8 cellular contexts compared by ENCODE assay signal in genomic region chr12:94676011-94676709, GRCh38. TPM values are rescaled to one million over a fixed set of nuclear protein-coding genes. Genes with fewer than 3 reads are reported as not detected.
DNase-seq lines count a peak whose midpoint lies in the region; ATAC-seq and TF ChIP-seq lines count a peak whose summit lies in the region.

No MANE protein-coding gene starts in this region.

- 40% methylated on average over 10 of the region's 10 CpGs for WGBS in right lobe of liver (ENCODE audit: insufficient coverage, low coverage, low lambda C conversion rate, missing lambda C conversion rate)

- TF ChIP-seq CTCF in right lobe of liver (IDR thresholded peaks at IDR 0.05) (no peak), A673 (conservative IDR thresholded peaks at IDR 0.05; ENCODE audit: low read depth, low read length) (no peak)

- H3K4me1 Mint-ChIP-seq in T-helper 1 cell treated with Interleukin-12 subunit alpha and Interleukin-12 subunit beta and Interleukin-4 antibody, amounts not matched to agents 30 μg/mL and 1 μg/mL, for 36 hours (ENCODE audit: low read depth), result peaks cover 9% of the 10 kb centered on the region

- H3K36me3 ChIP-seq in right lobe of liver, result no peaks in the 10 kb centered on the region
- H3K36me3 ChIP-seq in A673 (ENCODE audit: insufficient read depth, low read length, poor library complexity, severe bottlenecking), result no peaks in the 10 kb centered on the region

- H3K9me3 ChIP-seq in right lobe of liver, result no peaks in the 10 kb centered on the region
- no peaks in the 10 kb centered on the region for H3K9me3 ChIP-seq in A673 (ENCODE audit: low read depth, low read length, poor library complexity, severe bottlenecking)

- H3K4me1 ChIP-seq in right lobe of liver (no peaks in the 10 kb centered on the region), A673 (ENCODE audit: insufficient read depth, low read length, poor library complexity, severe bottlenecking) (no peaks in the 10 kb centered on the region)

- CTCF ChIA-PET in A673 (lab: Charles Lee), result no interaction called here

- TF ChIP-seq POLR2A in right lobe of liver (IDR thresholded peaks at IDR 0.05), result no peak

- H3K27me3 ChIP-seq in right lobe of liver (no peaks in the 10 kb centered on the region), A673 (replicated peaks; ENCODE audit: insufficient read depth, low read depth, low read length, poor library complexity) (peaks cover 5% of the 10 kb centered on the region)

- intact Hi-C loops in right lobe of liver (cut with DNase I), result no loop called here
- intact Hi-C loops in A673 (cut with micrococcal nuclease; ENCODE audit: unreplicated experiment), result no loop called here

- H3K4me3 ChIP-seq in right lobe of liver, result no peak overlapping the region
- no peak overlapping the region for H3K4me3 ChIP-seq in A673 (ENCODE audit: low read depth, low read length, poor library complexity, severe bottlenecking)

- H3K4me3 Mint-ChIP-seq in T-helper 1 cell treated with Interleukin-12 subunit alpha and Interleukin-12 subunit beta and Interleukin-4 antibody, amounts not matched to agents 30 μg/mL and 1 μg/mL, for 36 hours, result peak overlapping the region; percentile 8

- DNase-seq in right lobe of liver (peak; percentile 47 to 63 (median 58)), NCI-H1105 treated with DMSO at 0.1 percent for 48 hours (lab: John Stamatoyannopoulos, UW) (no peak), SW480 (ENCODE audit: low spot score) (no peak), NCI-H2196 (lab: John Stamatoyannopoulos, UW; ENCODE audit: unreplicated experiment) (no peak), A673 (ENCODE audit: low spot score) (no peak)

- H3K27ac ChIP-seq in right lobe of liver (peak overlapping the region; percentile 40 to 69 (median 50)), A673 (ENCODE audit: low read depth, low read length, poor library complexity, severe bottlenecking) (no peak overlapping the region)

- ATAC-seq in GM18858 (IDR thresholded peaks at IDR 0.05; ENCODE audit: unreplicated experiment) (peak; percentile 77), HG02759 (IDR thresholded peaks at IDR 0.05; ENCODE audit: unreplicated experiment) (peak; percentile 78), right lobe of liver (peak; percentile 72 to 81 (median 80))

- POLR2A ChIA-PET in A673 (lab: Charles Lee; ENCODE audit: low non-redundant PET), result no interaction called here

- H3K36me3 Mint-ChIP-seq in T-helper 1 cell treated with Interleukin-12 subunit alpha and Interleukin-12 subunit beta and Interleukin-4 antibody, amounts not matched to agents 30 μg/mL and 1 μg/mL, for 36 hours (ENCODE audit: low read depth), result no peaks in the 10 kb centered on the region

- peak overlapping the region; percentile 46 for H3K27ac Mint-ChIP-seq in T-helper 1 cell treated with Interleukin-12 subunit alpha and Interleukin-12 subunit beta and Interleukin-4 antibody, amounts not matched to agents 30 μg/mL and 1 μg/mL, for 36 hours

- no TSS peak for BruUV-seq in A673 (replicated peaks; lab: Mats Ljungman, UMichigan)

- no peaks in the 10 kb centered on the region for H3K9me3 Mint-ChIP-seq in T-helper 1 cell treated with Interleukin-12 subunit alpha and Interleukin-12 subunit beta and Interleukin-4 antibody, amounts not matched to agents 30 μg/mL and 1 μg/mL, for 36 hours

- peaks cover 30% of the 10 kb centered on the region for H3K27me3 Mint-ChIP-seq in T-helper 1 cell treated with Interleukin-12 subunit alpha and Interleukin-12 subunit beta and Interleukin-4 antibody, amounts not matched to agents 30 μg/mL and 1 μg/mL, for 36 hours (ENCODE audit: low read depth)

RNA-seq across cellular contexts. Expression of gene TMCC3, which starts 25.8 kb away (rescaled TPM):
- total RNA-seq in right lobe of liver (1 to 10 TPM; 2.1 to 6.2 (median 3.2) TPM), A673 (2021) (0.24 and 0.49 TPM in 2 replicates)

Comparison
In these comparisons a context has a peak if more than half of its experiments do, and no peak if none do; other contexts are left out.
1. DNase-seq: peak in right lobe of liver (3 of 3); none in NCI-H1105 treated with DMSO at 0.1 percent for 48 hours (single experiment), SW480 (single experiment), NCI-H2196 (single experiment) and A673 (single experiment).
2. Peak in every context shown above with its lines, with median percentiles within 50 percentile points of each other: ATAC-seq.